Comparison of ENCODE assay signal across 1 cellular context in genomic region chr9:89175739-89176360, GRCh38.
TF ChIP-seq lines count a peak whose summit lies in the region.

No MANE protein-coding gene starts in this region.

TF ChIP-seq in IMR-90, 13 proteins besides CTCF, POLR2A, EP300 and RAD21 (continued from another document):
- TF ChIP-seq FOS (IDR thresholded peaks at IDR 0.05; ENCODE audit: low read depth, low read length) (no peak), BHLHE40 (IDR thresholded peaks at IDR 0.05; ENCODE audit: low read depth, low read length) (no peak), RCOR1 (IDR thresholded peaks at IDR 0.05; ENCODE audit: insufficient replicate concordance, low read length) (no peak), SMC3 (IDR thresholded peaks at IDR 0.05; ENCODE audit: low read depth, low read length) (no peak), NFE2L2 (IDR thresholded peaks at IDR 0.05; ENCODE audit: low read depth, low read length) (no peak), ELK1 (IDR thresholded peaks at IDR 0.05; ENCODE audit: borderline replicate concordance, low read depth, low read length) (no peak), MAFK (IDR thresholded peaks at IDR 0.05; ENCODE audit: low read depth, low read length) (no peak)
